12 cellular contexts compared by ENCODE assay signal in the genomic region with DNA sequence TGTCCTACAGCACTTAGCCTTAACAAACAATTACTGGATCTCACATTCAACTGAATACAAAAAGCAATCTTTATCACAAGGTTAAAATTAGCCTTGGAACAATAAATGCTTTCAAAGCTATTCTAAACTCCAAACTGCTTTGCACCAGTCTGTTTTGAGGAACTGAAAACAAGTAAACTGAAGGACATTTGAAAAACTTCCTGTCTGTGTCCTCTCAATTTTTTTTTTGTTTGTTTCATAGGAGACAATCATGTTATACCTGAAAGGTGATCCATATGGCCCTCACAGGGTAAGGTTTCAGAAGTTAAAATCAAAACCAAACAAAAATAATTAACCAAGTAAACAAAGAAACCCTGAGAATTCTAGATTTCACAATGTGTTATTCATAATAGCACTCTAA.
A peak's percentile ranks its signal among the peaks of the same experiment; 100 is the strongest.
DNase-seq lines count a peak whose midpoint lies in the region; ATAC-seq and TF ChIP-seq lines count a peak whose summit lies in the region.
"Had no signal": no experiment of that assay in that cellular context is flagged by ENCODE, and none has a peak within 500 bp of the region (broad histone marks: within the 10 kb centered on the region; RNA-seq: fewer than 3 reads in every experiment).

No MANE protein-coding gene starts in this region.

- peak; percentile 93 for ATAC-seq in GM18868 (IDR thresholded peaks at IDR 0.05; ENCODE audit: unreplicated experiment)
- peak; percentile 94 for ATAC-seq in GM21717 (IDR thresholded peaks at IDR 0.05; ENCODE audit: unreplicated experiment)
- peak; percentile 92 for ATAC-seq in HG03442 (IDR thresholded peaks at IDR 0.05; ENCODE audit: unreplicated experiment)
- ATAC-seq in left ventricle myocardium superior = peak; percentile 52
- ATAC-seq: SK-N-SH treated with all-trans-retinoic acid at 6 μM for 48 hours had no signal

- no peak overlapping the region for H3K4me3 Mint-ChIP-seq in Caco-2 (ENCODE audit: unreplicated experiment)
- H3K4me3 Mint-ChIP-seq in Calu3 (ENCODE audit: low read depth, unreplicated experiment) = no peak overlapping the region

- H3K27ac Mint-ChIP-seq in Caco-2 (ENCODE audit: unreplicated experiment) (no peak overlapping the region), Calu3 (ENCODE audit: unreplicated experiment) (no peak overlapping the region)

- no peak overlapping the region for H3K4me3 ChIP-seq in Caco-2 (ENCODE audit: low read depth, low read length)
- H3K4me3 ChIP-seq: lung had no signal

- no peak for DNase-seq in left ventricle myocardium superior
- DNase-seq in stimulated activated CD4-positive, alpha-beta T cell treated with anti-CD3 and anti-CD28 coated beads, Interleukin-2, amount 100 ng/mL, for 48 hours = no peak
- DNase-seq in Caco-2 = no peak
- no peak for DNase-seq in mesenteric fat pad (ENCODE audit: low spot score)
- no peak for DNase-seq in Calu3
- DNase-seq: activated naive CD4-positive, alpha-beta T cell; KG1 had no signal

- BruUV-seq in Caco-2 (replicated peaks; lab: Mats Ljungman, UMichigan) = no TSS peak
- BruUV-seq in Calu3 (replicated peaks; lab: Mats Ljungman, UMichigan) = no TSS peak

- POLR2A ChIA-PET in Caco-2 (lab: Charles Lee) = no interaction called here

- H3K9me3 ChIP-seq in Caco-2 = no peaks in the 10 kb centered on the region

- H3K36me3 Mint-ChIP-seq in Caco-2 (ENCODE audit: insufficient read depth, unreplicated experiment) (peaks cover 11% of the 10 kb centered on the region), Calu3 (ENCODE audit: insufficient read depth, unreplicated experiment) (no peaks in the 10 kb centered on the region)

- intact Hi-C loops in left ventricle myocardium superior (cut with micrococcal nuclease) = no loop called here
- intact Hi-C loops in Caco-2 (cut with micrococcal nuclease; ENCODE audit: unreplicated experiment) = no loop called here
- intact Hi-C loops in Calu3 (cut with micrococcal nuclease; ENCODE audit: unreplicated experiment) = no loop called here

- no peaks in the 10 kb centered on the region for H3K27me3 ChIP-seq in Caco-2 (replicated peaks; ENCODE audit: control insufficient read depth, insufficient read depth, low read length)

- H3K4me1 ChIP-seq in Caco-2 = peaks cover 7% of the 10 kb centered on the region; the same call in 1 of the 2 replicates

- TF ChIP-seq CTCF in Caco-2 (IDR thresholded peaks at IDR 0.05; ENCODE audit: insufficient read depth in 1 of 2, low read depth in 1 of 2, low read length in 1 of 2, severe bottlenecking in 1 of 2, unreplicated experiment in 1 of 2) = no peak
- TF ChIP-seq CTCF in Calu3 (IDR thresholded peaks at IDR 0.05; ENCODE audit: unreplicated experiment) = no peak

- H3K9me3 Mint-ChIP-seq in Caco-2 (ENCODE audit: unreplicated experiment) (peaks cover 8% of the 10 kb centered on the region), Calu3 (ENCODE audit: low read depth, unreplicated experiment) (no peaks in the 10 kb centered on the region)

- no peaks in the 10 kb centered on the region for H3K27me3 Mint-ChIP-seq in Caco-2 (ENCODE audit: insufficient read depth, unreplicated experiment)
- no peaks in the 10 kb centered on the region for H3K27me3 Mint-ChIP-seq in Calu3 (ENCODE audit: unreplicated experiment)

- H3K4me1 Mint-ChIP-seq in Caco-2 (ENCODE audit: low read depth, unreplicated experiment) = no peaks in the 10 kb centered on the region
- peaks cover 7% of the 10 kb centered on the region for H3K4me1 Mint-ChIP-seq in Calu3 (ENCODE audit: low read depth, unreplicated experiment)

- no peaks in the 10 kb centered on the region for H3K36me3 ChIP-seq in Caco-2 (ENCODE audit: control insufficient read depth, insufficient read depth, low read length)

- CTCF ChIA-PET in Caco-2 (lab: Charles Lee) (no interaction called here), Calu3 (lab: Charles Lee) (no interaction called here)
